Comparison of ENCODE assay signal across 8 cellular contexts in the genomic region with DNA sequence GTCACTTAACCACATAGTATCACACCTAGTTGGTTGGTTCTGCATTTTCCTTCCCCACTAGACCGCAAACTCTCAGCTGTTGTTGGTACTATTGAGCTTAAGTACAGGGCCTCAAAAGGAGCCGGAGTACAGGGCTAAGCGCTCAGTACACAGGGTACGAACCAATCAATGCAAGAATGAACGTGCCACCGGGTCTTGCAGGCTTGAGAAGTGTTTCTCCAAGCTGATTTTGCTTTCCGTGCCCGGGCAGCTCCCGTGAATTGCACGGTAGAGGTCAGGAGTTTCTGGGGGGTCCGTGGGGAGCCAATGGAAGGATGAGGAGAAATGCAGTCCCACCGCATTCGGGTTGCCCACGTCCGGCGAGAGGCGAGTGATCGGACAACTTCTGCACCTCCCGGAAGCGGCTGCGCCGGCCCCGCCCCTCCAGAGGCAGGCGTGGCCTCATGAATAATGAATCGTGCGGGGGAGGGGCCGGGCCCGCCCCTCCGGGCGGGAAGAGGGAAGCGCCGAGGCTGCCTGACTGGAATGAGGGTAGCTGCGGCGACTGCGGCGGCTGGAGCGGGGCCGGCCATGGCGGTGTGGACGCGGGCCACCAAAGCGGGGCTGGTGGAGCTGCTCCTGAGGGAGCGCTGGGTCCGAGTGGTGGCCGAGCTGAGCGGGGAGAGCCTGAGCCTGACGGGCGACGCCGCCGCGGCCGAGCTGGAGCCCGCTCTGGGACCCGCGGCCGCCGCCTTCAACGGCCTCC. TPM values are rescaled to one million over a fixed set of nuclear protein-coding genes. Genes with fewer than 3 reads are reported as not detected.
DNase-seq lines count a peak whose midpoint lies in the region; ATAC-seq and TF ChIP-seq lines count a peak whose summit lies in the region.

A gene (plus strand): TSS at position 523 of the 745 bp plus-strand sequence. CDS start 3 bp downstream, at position 526.

- peaks cover 28% of the 10 kb centered on the region for H3K4me1 ChIP-seq in A673 (ENCODE audit: insufficient read depth, low read length, poor library complexity, severe bottlenecking)
- H3K4me1 ChIP-seq in spleen, result peaks cover 14 to 75% (median 52%) of the 10 kb centered on the region in 6 donors

- DNase-seq in A673 (ENCODE audit: low spot score), result peak; percentile 94
- DNase-seq in NCI-H2196 (lab: John Stamatoyannopoulos, UW; ENCODE audit: unreplicated experiment), result peak; percentile 85
- DNase-seq in WTC11 (ENCODE audit: low spot score), result peak; percentile 95
- peak in 60 of 61 donors; percentile 16 to 93 (median 82) for DNase-seq in caudate nucleus (lab: John Stamatoyannopoulos, UW)
- DNase-seq in immature natural killer cell, result peak; percentile 90 to 92 (median 92)
- peak; percentile 98 for DNase-seq in spleen

- H3K27ac ChIP-seq in A673 (ENCODE audit: low read depth, low read length, poor library complexity, severe bottlenecking) (peak within 1 kb of the TSS; percentile 83), caudate nucleus (ENCODE audit: low read depth, low read length) (peak within 1 kb of the TSS; percentile 39), spleen (peak within 1 kb of the TSS; percentile 88 to 98 (median 95))

- H3K4me1 Mint-ChIP-seq in WTC11 (peaks cover 24% of the 10 kb centered on the region), immature natural killer cell (peaks cover 56 to 58% of the 10 kb centered on the region in 2 donors)

- ATAC-seq in HG03064 (IDR thresholded peaks at IDR 0.05; ENCODE audit: low read depth, unreplicated experiment) (peak; percentile 78), WTC11 (peak; percentile 94)

- intact Hi-C loops in A673 (cut with micrococcal nuclease; ENCODE audit: unreplicated experiment), result loop anchor here (5.0 kb wide), 1 partner anchor 90 kb away; no protein-coding TSS in a partner anchor
- intact Hi-C loops in spleen (cut with DNase I; ENCODE audit: low total_unique reads), result no loop called here

- WGBS in spleen, 5 donors, result 0 to 1% (median 0%) methylated on average over 26 to 59 of the region's 59 CpGs

- H3K27me3 ChIP-seq in A673 (replicated peaks; ENCODE audit: insufficient read depth, low read depth, low read length, poor library complexity) (no peaks in the 10 kb centered on the region), spleen (replicated peaks in 1 of 7) (no peaks in the 10 kb centered on the region)

- no peaks in the 10 kb centered on the region for H3K9me3 ChIP-seq in A673 (ENCODE audit: low read depth, low read length, poor library complexity, severe bottlenecking)
- no peaks in the 10 kb centered on the region for H3K9me3 ChIP-seq in spleen

- peak within 1 kb of the TSS; percentile 91 for H3K27ac Mint-ChIP-seq in WTC11
- peak within 1 kb of the TSS; percentile 95 to 100 (median 100) for H3K27ac Mint-ChIP-seq in immature natural killer cell

- POLR2A ChIA-PET in A673 (lab: Charles Lee; ENCODE audit: low non-redundant PET), result no interaction called here
- POLR2A ChIA-PET in WTC11 (lab: Charles Lee), result interaction anchor here (0.6 to 1.2 kb wide), 3 partner anchors 21 to 55 kb away, joined by 3 to 6 read pairs (median 4); no protein-coding TSS in a partner anchor

- TF ChIP-seq POLR2A in GM18526 (IDR thresholded peaks at IDR 0.05; ENCODE audit: extremely low read depth, insufficient read length) (peak; percentile 66), spleen (IDR thresholded peaks at IDR 0.05) (peak in 2 of 3 donors; percentile 33 to 83)

- H3K36me3 ChIP-seq in A673 (ENCODE audit: insufficient read depth, low read length, poor library complexity, severe bottlenecking) (no peaks in the 10 kb centered on the region), spleen (no peaks in the 10 kb centered on the region)

- no peak for TF ChIP-seq CTCF in A673 (conservative IDR thresholded peaks at IDR 0.05; ENCODE audit: low read depth, low read length)
- TF ChIP-seq CTCF in WTC11 (IDR thresholded peaks at IDR 0.05), result no peak
- no peak for TF ChIP-seq CTCF in spleen (IDR thresholded peaks at IDR 0.05 in 8 of 11, conservative IDR thresholded peaks at IDR 0.05 in 3 of 11)

- peaks cover 5% of the 10 kb centered on the region for H3K36me3 Mint-ChIP-seq in WTC11
- peaks cover 5 to 7% (median 5%) of the 10 kb centered on the region in 3 donors for H3K36me3 Mint-ChIP-seq in immature natural killer cell

- H3K9me3 Mint-ChIP-seq in WTC11 (no peaks in the 10 kb centered on the region), immature natural killer cell (no peaks in the 10 kb centered on the region)

- CTCF ChIA-PET in A673 (lab: Charles Lee), result no interaction called here
- CTCF ChIA-PET in WTC11 (lab: Charles Lee), result interaction anchor here (1.4 to 2.6 kb wide), 2 partner anchors 37 to 339 kb away, joined by 4 to 18 read pairs; no protein-coding TSS in a partner anchor

- no TSS peak for BruUV-seq in A673 (replicated peaks; lab: Mats Ljungman, UMichigan)

- H3K4me3 Mint-ChIP-seq in WTC11 (peak within 1 kb of the TSS; percentile 93), immature natural killer cell (peak within 1 kb of the TSS; percentile 98 to 100 (median 99))

- H3K4me3 ChIP-seq in A673 (ENCODE audit: low read depth, low read length, poor library complexity, severe bottlenecking), result peak within 1 kb of the TSS; percentile 79
- H3K4me3 ChIP-seq in spleen, result peak within 1 kb of the TSS; percentile 73 to 88 (median 80)

- H3K27me3 Mint-ChIP-seq in WTC11 (ENCODE audit: low read depth) (no peaks in the 10 kb centered on the region), immature natural killer cell (ENCODE audit: low read depth in 3 of 3) (peaks cover 7 to 15% (median 7%) of the 10 kb centered on the region in 3 donors)

TF ChIP-seq in WTC11, 78 proteins besides CTCF, POLR2A, EP300 and RAD21 (continues in another document):
- TF ChIP-seq JAZF1 (CRISPR knock-in tag; IDR thresholded peaks at IDR 0.05) (no peak), ZBTB21 (CRISPR knock-in tag; IDR thresholded peaks at IDR 0.05; ENCODE audit: borderline replicate concordance) (peak; percentile 49; the same call in 1 of the 2 replicates), HMGA2 (CRISPR knock-in tag; IDR thresholded peaks at IDR 0.05) (no peak), SP1 (CRISPR knock-in tag; conservative IDR thresholded peaks at IDR 0.05) (peak; percentile 92), SMAD4 (CRISPR knock-in tag; IDR thresholded peaks at IDR 0.05) (0 out of 2 replicates have a peak, but pooled peaks have one; percentile 38), CREM (CRISPR knock-in tag; IDR thresholded peaks at IDR 0.05) (no peak), ETV6 (CRISPR knock-in tag; IDR thresholded peaks at IDR 0.05) (peak; percentile 68; the same call in 1 of the 2 replicates), TCF7 (CRISPR knock-in tag; IDR thresholded peaks at IDR 0.05; ENCODE audit: low read depth) (no peak), CBFB (CRISPR knock-in tag; IDR thresholded peaks at IDR 0.05; ENCODE audit: low read depth) (0 out of 2 replicates have a peak, but pooled peaks have one; percentile 33), FOXK1 (CRISPR knock-in tag; IDR thresholded peaks at IDR 0.05) (peak; percentile 41; the same call in 1 of the 2 replicates), ATF1 (CRISPR knock-in tag; IDR thresholded peaks at IDR 0.05) (no peak), ZNF232 (CRISPR knock-in tag; IDR thresholded peaks at IDR 0.05) (no peak), ZNF138 (CRISPR knock-in tag; conservative IDR thresholded peaks at IDR 0.05) (no peak), ESRRA (CRISPR knock-in tag; IDR thresholded peaks at IDR 0.05; ENCODE audit: borderline replicate concordance) (peak; percentile 71; the same call in 1 of the 2 replicates), NFE2L1 (CRISPR knock-in tag; IDR thresholded peaks at IDR 0.05) (no peak)
- TF ChIP-seq, protein P1, sequence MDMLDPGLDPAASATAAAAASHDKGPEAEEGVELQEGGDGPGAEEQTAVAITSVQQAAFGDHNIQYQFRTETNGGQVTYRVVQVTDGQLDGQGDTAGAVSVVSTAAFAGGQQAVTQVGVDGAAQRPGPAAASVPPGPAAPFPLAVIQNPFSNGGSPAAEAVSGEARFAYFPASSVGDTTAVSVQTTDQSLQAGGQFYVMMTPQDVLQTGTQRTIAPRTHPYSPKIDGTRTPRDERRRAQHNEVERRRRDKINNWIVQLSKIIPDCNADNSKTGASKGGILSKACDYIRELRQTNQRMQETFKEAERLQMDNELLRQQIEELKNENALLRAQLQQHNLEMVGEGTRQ (CRISPR knock-in tag; IDR thresholded peaks at IDR 0.05), result peak; percentile 47
- TF ChIP-seq, protein P2, sequence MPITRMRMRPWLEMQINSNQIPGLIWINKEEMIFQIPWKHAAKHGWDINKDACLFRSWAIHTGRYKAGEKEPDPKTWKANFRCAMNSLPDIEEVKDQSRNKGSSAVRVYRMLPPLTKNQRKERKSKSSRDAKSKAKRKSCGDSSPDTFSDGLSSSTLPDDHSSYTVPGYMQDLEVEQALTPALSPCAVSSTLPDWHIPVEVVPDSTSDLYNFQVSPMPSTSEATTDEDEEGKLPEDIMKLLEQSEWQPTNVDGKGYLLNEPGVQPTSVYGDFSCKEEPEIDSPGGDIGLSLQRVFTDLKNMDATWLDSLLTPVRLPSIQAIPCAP (CRISPR knock-in tag; IDR thresholded peaks at IDR 0.05), result no peak
- TF ChIP-seq, protein P3, sequence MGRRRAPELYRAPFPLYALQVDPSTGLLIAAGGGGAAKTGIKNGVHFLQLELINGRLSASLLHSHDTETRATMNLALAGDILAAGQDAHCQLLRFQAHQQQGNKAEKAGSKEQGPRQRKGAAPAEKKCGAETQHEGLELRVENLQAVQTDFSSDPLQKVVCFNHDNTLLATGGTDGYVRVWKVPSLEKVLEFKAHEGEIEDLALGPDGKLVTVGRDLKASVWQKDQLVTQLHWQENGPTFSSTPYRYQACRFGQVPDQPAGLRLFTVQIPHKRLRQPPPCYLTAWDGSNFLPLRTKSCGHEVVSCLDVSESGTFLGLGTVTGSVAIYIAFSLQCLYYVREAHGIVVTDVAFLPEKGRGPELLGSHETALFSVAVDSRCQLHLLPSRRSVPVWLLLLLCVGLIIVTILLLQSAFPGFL (CRISPR knock-in tag; IDR thresholded peaks at IDR 0.05; ENCODE audit: borderline replicate concordance), result no peak
- TF ChIP-seq, protein P4, sequence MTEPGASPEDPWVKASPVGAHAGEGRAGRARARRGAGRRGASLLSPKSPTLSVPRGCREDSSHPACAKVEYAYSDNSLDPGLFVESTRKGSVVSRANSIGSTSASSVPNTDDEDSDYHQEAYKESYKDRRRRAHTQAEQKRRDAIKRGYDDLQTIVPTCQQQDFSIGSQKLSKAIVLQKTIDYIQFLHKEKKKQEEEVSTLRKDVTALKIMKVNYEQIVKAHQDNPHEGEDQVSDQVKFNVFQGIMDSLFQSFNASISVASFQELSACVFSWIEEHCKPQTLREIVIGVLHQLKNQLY (CRISPR knock-in tag; IDR thresholded peaks at IDR 0.05), result no peak

RNA-seq across cellular contexts. Expression of the gene that starts here (rescaled TPM):
- total RNA-seq in A673 (2021) (49.3 and 49.4 TPM in 2 replicates), WTC11 (2021) (21.0 to 23.7 TPM (median 23.7 TPM) in 3 replicates), spleen (10 to 100 TPM; 25.7 to 48.5 (median 31.5) TPM)
- polyA plus RNA-seq in immature natural killer cell (10 to 100 TPM; 16.7 to 23.1 (median 17.7) TPM), spleen (1 to 10 TPM; 1.9 to 4.4 (median 3.0) TPM)

Comparison
In these comparisons a context has a peak if more than half of its experiments do, and no peak if none do; other contexts are left out.
1. Peak in every context shown above with its lines: DNase-seq, ATAC-seq, H3K4me3 ChIP-seq and H3K27ac ChIP-seq.
2. H3K27ac ChIP-seq: peak in every context shown above with its lines; median percentile 95 in spleen; 83 in A673; 39 in caudate nucleus.